ENCODE assay signal across 12 cellular contexts in the genomic region with DNA sequence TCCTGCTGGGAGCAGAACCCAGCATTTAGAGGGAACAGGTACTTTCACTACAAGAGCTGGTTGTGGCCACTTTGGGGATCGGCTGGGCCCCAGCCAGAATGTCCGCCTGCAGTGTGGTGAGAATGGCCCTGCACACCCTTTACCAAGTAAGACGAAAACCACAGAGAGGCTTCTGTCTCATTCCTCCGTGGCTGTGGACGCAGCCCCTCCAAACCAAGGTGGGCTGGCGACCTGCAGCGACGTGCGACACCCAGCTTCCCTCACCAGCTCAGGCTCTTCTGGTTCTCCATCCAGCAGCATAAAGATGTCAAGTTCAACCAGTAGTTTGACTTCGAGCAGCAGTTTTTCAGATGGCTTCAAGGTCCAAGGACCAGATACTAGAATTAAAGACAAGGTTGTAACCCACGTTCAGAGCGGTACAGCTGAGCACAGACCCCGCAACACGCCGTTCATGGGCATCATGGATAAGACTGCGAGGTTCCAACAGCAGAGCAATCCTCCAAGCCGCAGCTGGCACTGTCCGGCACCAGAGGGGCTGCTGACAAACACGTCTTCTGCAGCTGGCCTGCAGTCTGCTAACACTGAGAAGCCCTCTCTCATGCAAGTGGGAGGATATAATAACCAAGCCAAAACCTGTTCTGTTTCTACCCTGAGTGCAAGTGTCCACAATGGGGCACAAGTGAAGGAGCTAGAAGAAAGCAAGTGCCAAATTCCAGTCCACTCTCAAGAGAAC.
"Had no signal": no experiment of that assay in that cellular context is flagged by ENCODE, and none has a peak within 500 bp of the region (broad histone marks: within the 10 kb centered on the region; RNA-seq: fewer than 3 reads in every experiment).

No MANE protein-coding gene starts in this region.

- H3K9me3 ChIP-seq: heart right ventricle, SK-N-SH, thyroid gland had no signal

- H3K27me3 ChIP-seq: heart right ventricle, thyroid gland had no signal

- H3K27ac ChIP-seq: thyroid gland had no signal

- ATAC-seq: naive thymus-derived CD8-positive, alpha-beta T cell; stimulated activated naive CD8-positive, alpha-beta T cell treated with anti-CD3 and anti-CD28 coated beads, Interleukin-15, amount 100 ng/mL, for 72 hours had no signal

- H3K4me2 ChIP-seq: SK-N-SH had no signal

- H3K4me3 ChIP-seq: heart right ventricle, thyroid gland had no signal

- H3K9ac ChIP-seq: SK-N-SH had no signal

- DNase-seq: activated CD4-positive, alpha-beta T cell treated with anti-CD3 and anti-CD28 coated beads, Interleukin-2, amount 10 ng/mL, durations not matched to agents 24 days and 14 days; activated effector memory CD4-positive, alpha-beta T cell treated with Interleukin-2 at 50 U/mL for 16 hours; amniotic stem cell; foreskin melanocyte; heart right ventricle; islet precursor cell; naive thymus-derived CD8-positive, alpha-beta T cell; Right ventricle myocardium superior; SK-N-SH; stimulated activated CD4-positive, alpha-beta T cell treated with anti-CD3 and anti-CD28 coated beads, Interleukin-4, amount 100 ng/mL, for 24 hours; stimulated activated naive CD8-positive, alpha-beta T cell treated with anti-CD3 and anti-CD28 coated beads, Interleukin-15, amount 100 ng/mL, for 72 hours; thyroid gland had no signal
